ENCODE assay signal across 9 cellular contexts in genomic region chr18:12837747-12838146, GRCh38. TPM values are rescaled to one million over a fixed set of nuclear protein-coding genes. Genes with fewer than 3 reads are reported as not detected.
DNase-seq lines count a peak whose midpoint lies in the region; ATAC-seq and TF ChIP-seq lines count a peak whose summit lies in the region.
"Had no signal": no experiment of that assay in that cellular context is flagged by ENCODE, and none has a peak within 500 bp of the region (broad histone marks: within the 10 kb centered on the region; RNA-seq: fewer than 3 reads in every experiment).

No MANE protein-coding gene starts in this region.

- DNase-seq in H4 (ENCODE audit: low spot score) (peak; percentile 26), Peyer's patch (no peak), skeletal muscle cell (ENCODE audit: low read depth) (peak; percentile 41), GM19240 (ENCODE audit: insufficient read length, low spot score) (no peak)
- DNase-seq: NCI-H2029 had no signal

- H3K27ac ChIP-seq in Peyer's patch (peak overlapping the region in 3 of 4 donors; percentile 69 to 75 (median 72)), duodenal mucosa (ENCODE audit: low read depth, low read length) (peak overlapping the region; percentile 53)

- peaks cover 0 to 13% (median 3%) of the 10 kb centered on the region in 4 donors for H3K4me1 ChIP-seq in Peyer's patch
- peaks cover 29 to 40% of the 10 kb centered on the region in 2 donors for H3K4me1 ChIP-seq in duodenal mucosa (ENCODE audit: control insufficient read depth in 1 of 2, insufficient read depth in 2 of 2, low read length in 2 of 2)

- H3K4me3 ChIP-seq in Peyer's patch = no peak overlapping the region
- H3K4me3 ChIP-seq in duodenal mucosa (ENCODE audit: low read depth in 1 of 2, low read length in 2 of 2) = peak overlapping the region; percentile 55 to 56
- H3K4me3 ChIP-seq in skeletal muscle cell (ENCODE audit: low read depth, low read length) = no peak overlapping the region

- ATAC-seq in GM21367 (IDR thresholded peaks at IDR 0.05; ENCODE audit: unreplicated experiment) = no peak
- no peak for ATAC-seq in GM21576 (IDR thresholded peaks at IDR 0.05; ENCODE audit: unreplicated experiment)
- no peak for ATAC-seq in HG02610 (IDR thresholded peaks at IDR 0.05; ENCODE audit: unreplicated experiment)

- H3K9ac ChIP-seq in duodenal mucosa (ENCODE audit: low read depth in 1 of 2, low read length in 2 of 2) = peak overlapping the region; percentile 64 to 65

- H3K9me3 ChIP-seq in Peyer's patch (no peaks in the 10 kb centered on the region), duodenal mucosa (ENCODE audit: control insufficient read depth in 1 of 2, low read length in 2 of 2) (no peaks in the 10 kb centered on the region)

- TF ChIP-seq POLR2A in Peyer's patch (IDR thresholded peaks at IDR 0.05) = no peak

- TF ChIP-seq CTCF in Peyer's patch (IDR thresholded peaks at IDR 0.05) = no peak

- no peaks in the 10 kb centered on the region for H3K27me3 ChIP-seq in Peyer's patch
- H3K27me3 ChIP-seq in duodenal mucosa (ENCODE audit: control insufficient read depth in 1 of 2, insufficient read depth in 2 of 2, low read length in 2 of 2) = no peaks in the 10 kb centered on the region

- H3K36me3 ChIP-seq in Peyer's patch = peaks cover 0 to 17% (median 0%) of the 10 kb centered on the region in 3 donors
- H3K36me3 ChIP-seq in duodenal mucosa (ENCODE audit: control insufficient read depth in 1 of 2, insufficient read depth in 2 of 2, low read length in 2 of 2) = peaks cover 0 to 14% of the 10 kb centered on the region in 2 donors

RNA-seq across cellular contexts. Expression of gene PTPN2, which starts 46.3 kb away (rescaled TPM):
- 26.1 and 31.9 TPM in 2 replicates for total RNA-seq in H4 (2014; rRNA removed; shearing (Covaris generic))
- 10 to 100 TPM; 28.9 to 43.7 (median 29.3) TPM for total RNA-seq in Peyer's patch

Comparison
In these comparisons a context has a peak if more than half of its experiments do, and no peak if none do; other contexts are left out.
1. DNase-seq: peak in H4 (single experiment) and skeletal muscle cell (single experiment); none in Peyer's patch (0 of 3) and GM19240 (single experiment).
2. H3K4me3 ChIP-seq: peak in duodenal mucosa (2 of 2); none in Peyer's patch (0 of 4) and skeletal muscle cell (single experiment).